Comparison of ENCODE assay signal across 1 cellular context in the genomic region with DNA sequence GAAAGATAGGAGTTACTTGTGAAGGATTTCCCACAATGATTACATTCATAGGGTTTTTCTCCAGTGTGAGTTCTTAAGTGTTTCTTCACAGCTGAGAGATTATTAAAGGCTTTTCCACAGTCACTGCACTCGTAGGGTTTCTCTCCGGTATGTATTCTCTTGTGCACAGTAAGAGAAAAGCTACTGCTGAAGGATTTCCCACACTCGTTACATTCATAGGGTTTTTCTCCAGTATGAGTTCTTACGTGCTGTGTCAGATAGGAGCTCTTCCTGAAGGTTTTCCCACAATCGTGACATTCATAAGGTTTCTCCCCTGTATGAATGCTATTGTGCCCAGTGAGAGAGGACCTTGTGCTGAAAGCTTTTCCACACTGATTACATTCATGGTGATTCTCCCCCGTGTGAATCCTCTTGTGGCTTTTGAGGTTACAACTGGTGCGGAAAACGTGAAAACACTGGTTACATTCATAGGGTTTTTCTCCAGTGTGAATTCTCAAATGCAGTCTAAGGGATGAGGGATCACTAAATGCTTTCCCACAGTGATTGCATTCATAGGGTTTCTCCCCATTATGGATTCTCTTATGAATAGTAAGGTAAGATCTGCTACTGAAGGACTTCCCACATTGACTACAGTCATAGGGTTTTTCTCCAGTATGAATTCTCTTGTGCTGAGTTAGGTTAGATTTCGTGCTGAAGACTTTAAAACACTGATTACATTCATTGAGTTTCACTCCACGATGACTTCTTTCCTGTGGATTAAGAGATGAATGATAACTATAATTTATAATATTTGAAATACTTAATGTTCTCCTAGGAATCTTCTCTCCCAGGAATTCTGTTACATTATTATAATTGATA.
TF ChIP-seq lines count a peak whose summit lies in the region.

No MANE protein-coding gene starts in this region.

TF ChIP-seq in HepG2, 621 proteins besides CTCF, POLR2A, EP300 and RAD21:
- TF ChIP-seq ZNF274 (CRISPR knock-in tag; IDR thresholded peaks at IDR 0.05) = peak; percentile 96
- TF ChIP-seq SSRP1 (CRISPR knock-in tag; IDR thresholded peaks at IDR 0.05) = no peak
TF ChIP-seq in HepG2: peak in this region for 1.
